ENCODE assay signal across 8 cellular contexts in the genomic region with DNA sequence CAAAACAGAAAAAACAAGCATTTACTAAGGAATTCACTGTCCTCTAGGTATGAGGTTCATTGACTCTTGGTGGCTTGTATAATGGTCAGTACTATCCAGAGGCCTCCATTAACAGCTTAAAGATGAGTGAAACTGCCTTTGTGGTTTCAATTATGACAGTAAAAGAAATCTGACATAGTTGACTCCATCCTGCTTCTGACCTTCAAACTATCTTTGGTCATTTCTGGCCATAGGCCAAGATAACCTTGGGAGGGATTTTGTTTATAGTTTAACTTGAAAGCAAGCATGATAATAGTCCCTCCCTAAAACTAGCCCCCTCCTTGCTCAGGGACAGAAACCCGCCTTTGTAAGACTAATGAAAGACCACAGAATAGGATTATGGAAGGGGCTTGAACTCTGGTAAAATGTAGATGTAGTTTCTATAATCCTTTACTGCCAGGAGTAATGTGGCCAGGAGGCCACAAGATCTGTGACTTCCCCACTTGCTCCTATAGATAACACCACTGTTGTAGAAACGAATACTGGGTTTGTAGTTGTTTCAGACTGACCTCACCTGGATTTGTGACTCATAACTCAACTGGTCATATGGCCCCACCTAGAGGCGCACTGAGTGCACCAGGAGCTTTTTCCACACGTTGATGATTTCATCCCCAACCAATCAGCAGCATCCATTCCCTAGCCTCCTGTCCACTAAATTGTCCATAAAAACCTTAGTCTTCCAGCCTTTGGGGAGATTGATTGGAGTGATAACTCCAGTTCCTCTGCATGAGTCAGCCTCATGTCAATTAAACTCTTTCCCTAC. TPM values are rescaled to one million over a fixed set of nuclear protein-coding genes. Genes with fewer than 3 reads are reported as not detected.
DNase-seq lines count a peak whose midpoint lies in the region; ATAC-seq and TF ChIP-seq lines count a peak whose summit lies in the region.

No MANE protein-coding gene starts in this region.

- no peaks in the 10 kb centered on the region for H3K79me2 ChIP-seq in DND-41 (ENCODE audit: insufficient read depth, low read length)
- no peaks in the 10 kb centered on the region for H3K79me2 ChIP-seq in OCI-LY3 (ENCODE audit: low read length)

- no peaks in the 10 kb centered on the region for H3K9me3 ChIP-seq in DND-41 (ENCODE audit: insufficient read depth, low read length, severe bottlenecking)
- H3K9me3 ChIP-seq in OCI-LY3 (ENCODE audit: insufficient read depth, low read length), result no peaks in the 10 kb centered on the region
- H3K9me3 ChIP-seq in lower lobe of right lung, result no peaks in the 10 kb centered on the region

- no peaks in the 10 kb centered on the region for H3K4me1 ChIP-seq in DND-41 (ENCODE audit: insufficient read depth, low read length)
- H3K4me1 ChIP-seq in OCI-LY3 (ENCODE audit: low read length), result peaks cover 23% of the 10 kb centered on the region
- H3K4me1 ChIP-seq in lower lobe of right lung, result peaks cover 22% of the 10 kb centered on the region

- TF ChIP-seq CTCF in DND-41 (IDR thresholded peaks at IDR 0.05; ENCODE audit: borderline replicate concordance, extremely low read depth, low read length, poor library complexity, severe bottlenecking) (peak; percentile 57), OCI-LY3 (IDR thresholded peaks at IDR 0.05; ENCODE audit: low read depth, low read length) (peak; percentile 67), lower lobe of right lung (IDR thresholded peaks at IDR 0.05) (peak; percentile 57)

- H3K4me2 ChIP-seq in DND-41 (ENCODE audit: insufficient read depth, low read length) (no peak overlapping the region), OCI-LY3 (ENCODE audit: low read length) (0 out of 2 replicates have a peak overlapping the region, but pooled peaks have one; percentile 2)

- H2AFZ ChIP-seq in DND-41 (ENCODE audit: low read depth, low read length) (no peak overlapping the region), OCI-LY3 (ENCODE audit: low read depth, low read length) (no peak overlapping the region)

- H3K27ac ChIP-seq in DND-41 (ENCODE audit: low read length) (no peak overlapping the region), OCI-LY3 (ENCODE audit: low read length) (no peak overlapping the region), lower lobe of right lung (no peak overlapping the region)

- H3K9ac ChIP-seq in DND-41 (ENCODE audit: low read depth, low read length), result no peak overlapping the region
- H3K9ac ChIP-seq in OCI-LY3 (ENCODE audit: low read length), result no peak overlapping the region

- DNase-seq in DND-41 (peak; percentile 17), astrocyte of the hippocampus (ENCODE audit: low read depth, low spot score) (peak; percentile 50), lower lobe of right lung (peak; percentile 66), NCI-H774 (lab: John Stamatoyannopoulos, UW) (no peak), cerebellar nuclear complex (lab: John Stamatoyannopoulos, UW) (no peak)

- H3K36me3 ChIP-seq in DND-41 (ENCODE audit: insufficient read depth, low read length), result no peaks in the 10 kb centered on the region
- no peaks in the 10 kb centered on the region for H3K36me3 ChIP-seq in OCI-LY3 (replicated peaks; ENCODE audit: low read depth, low read length)
- no peaks in the 10 kb centered on the region for H3K36me3 ChIP-seq in lower lobe of right lung

- peak; percentile 57; the same call in 2 of the 3 replicates for ATAC-seq in DND-41 (ENCODE audit: insufficient read depth, low read depth)
- ATAC-seq in GM19023 (IDR thresholded peaks at IDR 0.05; ENCODE audit: unreplicated experiment), result peak; percentile 84
- peak; percentile 87 for ATAC-seq in HG03025 (IDR thresholded peaks at IDR 0.05; ENCODE audit: low FRiP score, unreplicated experiment)
- peak; percentile 86 to 91 for ATAC-seq in lower lobe of right lung

- H3K4me3 ChIP-seq in DND-41 (ENCODE audit: low read depth in 1 of 2, low read length in 2 of 2), result no peak overlapping the region
- no peak overlapping the region for H3K4me3 ChIP-seq in OCI-LY3 (ENCODE audit: low read length)
- no peak overlapping the region for H3K4me3 ChIP-seq in lower lobe of right lung

- intact Hi-C loops in lower lobe of right lung (cut with DNase I), result loop anchor here (10.0 kb wide), 1 partner anchor 269 kb away; the partner anchor contains the start of gene FZD5

- H3K27me3 ChIP-seq in DND-41 (ENCODE audit: insufficient read depth, low read length, poor library complexity), result no peaks in the 10 kb centered on the region
- no peaks in the 10 kb centered on the region for H3K27me3 ChIP-seq in OCI-LY3 (ENCODE audit: low read depth, low read length)
- H3K27me3 ChIP-seq in lower lobe of right lung (ENCODE audit: low read depth), result no peaks in the 10 kb centered on the region

- H4K20me1 ChIP-seq in DND-41 (ENCODE audit: insufficient read depth, low read length), result no peaks in the 10 kb centered on the region
- H4K20me1 ChIP-seq in OCI-LY3 (ENCODE audit: insufficient read depth, low read length), result no peaks in the 10 kb centered on the region

RNA-seq across cellular contexts. Expression of gene PLEKHM3, which starts 8.6 kb away (rescaled TPM):
- 25.8 TPM for total RNA-seq in lower lobe of right lung

Comparison
In these comparisons a context has a peak if more than half of its experiments do, and no peak if none do; other contexts are left out.
1. DNase-seq: peak in DND-41 (single experiment), astrocyte of the hippocampus (single experiment) and lower lobe of right lung (single experiment); none in NCI-H774 (single experiment) and cerebellar nuclear complex (0 of 2).
2. Peak in every context shown above with its lines, with median percentiles within 50 percentile points of each other: ATAC-seq and CTCF ChIP-seq.